11 cellular contexts compared by ENCODE assay signal in the genomic region with DNA sequence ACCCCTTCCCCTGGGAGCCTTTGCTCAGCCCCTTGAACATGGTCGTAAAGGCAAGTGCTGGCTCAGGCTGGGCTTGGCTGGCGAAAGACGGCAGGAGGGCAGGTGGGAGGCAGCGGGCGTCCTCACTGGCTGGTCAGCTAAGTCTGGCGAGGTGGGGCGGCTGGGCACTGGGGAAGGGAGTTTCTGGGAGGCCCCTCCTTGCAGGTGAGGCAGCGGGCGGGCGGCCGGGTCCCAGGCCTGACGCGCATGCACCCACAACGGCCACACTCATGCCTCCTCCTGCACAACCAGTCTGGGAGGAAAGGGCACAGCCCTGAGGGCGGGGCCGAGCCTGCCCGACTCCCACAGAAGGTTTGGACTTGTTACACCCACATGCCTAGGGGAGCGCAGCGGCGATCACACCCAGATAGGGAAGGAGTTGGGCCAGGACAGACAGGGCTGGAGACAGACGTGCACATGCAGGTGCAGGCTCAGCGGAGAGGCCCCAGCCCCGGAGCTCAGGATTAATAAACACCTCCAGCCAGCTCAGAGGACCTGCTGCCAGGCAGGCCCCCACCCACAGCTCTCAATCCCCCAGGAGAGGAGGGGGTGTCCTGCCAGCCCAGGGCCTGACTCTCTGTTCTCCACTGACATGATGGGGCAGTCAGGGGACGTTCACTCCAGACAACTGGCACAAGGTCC. TPM values are rescaled to one million over a fixed set of nuclear protein-coding genes. Genes with fewer than 3 reads are reported as not detected.
DNase-seq lines count a peak whose midpoint lies in the region; ATAC-seq, FAIRE-seq and TF ChIP-seq lines count a peak whose summit lies in the region.
"Had no signal": no experiment of that assay in that cellular context is flagged by ENCODE, and none has a peak within 500 bp of the region (broad histone marks: within the 10 kb centered on the region; RNA-seq: fewer than 3 reads in every experiment).

A gene (minus strand): TSS at position 148 of the 681 bp plus-strand sequence. CDS start 108 bp downstream, at position 40.

- 47 to 55% methylated on average over 20 to 24 of the region's 24 CpGs for WGBS in pancreas, 2 donors

- ATAC-seq in pancreas (peak; percentile 70 to 91 (median 84)), HG03139 (IDR thresholded peaks at IDR 0.05; ENCODE audit: unreplicated experiment) (no peak)

- TF ChIP-seq CTCF in Calu3 (IDR thresholded peaks at IDR 0.05; ENCODE audit: unreplicated experiment) (no peak), pancreas (IDR thresholded peaks at IDR 0.05) (no peak)

- peak within 1 kb of the TSS; percentile 55 for H3K27ac ChIP-seq in epithelial cell of prostate
- H3K27ac ChIP-seq in pancreas = peak within 1 kb of the TSS in 2 of 4 donors; percentile 44 to 50

- H3K4me1 ChIP-seq in pancreas = peaks cover 0 to 3% (median 0%) of the 10 kb centered on the region in 3 donors

- intact Hi-C loops in Calu3 (cut with micrococcal nuclease; ENCODE audit: unreplicated experiment) (loop anchor here (5.0 kb wide), 1 partner anchor 45 kb away; a partner anchor contains a TSS), pancreas (cut with DNase I) (no loop called here)

- no peaks in the 10 kb centered on the region for H3K9me3 ChIP-seq in pancreas

- FAIRE-seq in pancreas (lab: Jason Lieb, UNC) = no peak

- H3K4me3 Mint-ChIP-seq in Calu3 (ENCODE audit: low read depth, unreplicated experiment) = peak within 1 kb of the TSS; percentile 97
- H3K4me3 Mint-ChIP-seq in activated naive CD8-positive, alpha-beta T cell treated with anti-CD3 and anti-CD28 coated beads for 36 hours = no peak within 1 kb of the TSS
- H3K4me3 Mint-ChIP-seq: activated T-cell treated with anti-CD3 and anti-CD28 coated beads, Interleukin-2, amount 50 U/mL, for 24 hours; natural killer cell had no signal

- H3K27me3 Mint-ChIP-seq in Calu3 (ENCODE audit: unreplicated experiment) = no peaks in the 10 kb centered on the region
- no peaks in the 10 kb centered on the region for H3K27me3 Mint-ChIP-seq in activated naive CD8-positive, alpha-beta T cell treated with anti-CD3 and anti-CD28 coated beads for 36 hours
- H3K27me3 Mint-ChIP-seq: activated T-cell treated with anti-CD3 and anti-CD28 coated beads, Interleukin-2, amount 50 U/mL, for 24 hours had no signal

- peaks cover 47% of the 10 kb centered on the region for H3K36me3 Mint-ChIP-seq in Calu3 (ENCODE audit: insufficient read depth, unreplicated experiment)
- H3K36me3 Mint-ChIP-seq in activated naive CD8-positive, alpha-beta T cell treated with anti-CD3 and anti-CD28 coated beads for 36 hours = no peaks in the 10 kb centered on the region
- H3K36me3 Mint-ChIP-seq: natural killer cell had no signal

- no TSS peak for BruUV-seq in Calu3 (replicated peaks; lab: Mats Ljungman, UMichigan)

- H3K27me3 ChIP-seq in pancreas = no peaks in the 10 kb centered on the region

- H3K4me1 Mint-ChIP-seq in Calu3 (ENCODE audit: low read depth, unreplicated experiment) = peaks cover 23% of the 10 kb centered on the region
- peaks cover 26% of the 10 kb centered on the region for H3K4me1 Mint-ChIP-seq in activated naive CD8-positive, alpha-beta T cell treated with anti-CD3 and anti-CD28 coated beads for 36 hours

- H3K36me3 ChIP-seq in pancreas = no peaks in the 10 kb centered on the region

- CTCF ChIA-PET in Calu3 (lab: Charles Lee) = interaction anchor here (1.8 kb wide), 1 partner anchor 24 kb away, joined by 3 read pairs; no protein-coding TSS in a partner anchor

- no peaks in the 10 kb centered on the region for H3K9me3 Mint-ChIP-seq in Calu3 (ENCODE audit: low read depth, unreplicated experiment)
- no peaks in the 10 kb centered on the region for H3K9me3 Mint-ChIP-seq in activated naive CD8-positive, alpha-beta T cell treated with anti-CD3 and anti-CD28 coated beads for 36 hours
- H3K9me3 Mint-ChIP-seq: activated T-cell treated with anti-CD3 and anti-CD28 coated beads, Interleukin-2, amount 50 U/mL, for 24 hours; natural killer cell had no signal

- DNase-seq in Calu3 = peak; percentile 94
- peak; percentile 70 for DNase-seq in NCI-H510A (lab: John Stamatoyannopoulos, UW)
- DNase-seq in epithelial cell of prostate (ENCODE audit: low read depth, low spot score) = peak; percentile 82
- DNase-seq in pancreas = peak; percentile 43 to 88 (median 61)
- DNase-seq in hepatic stellate cell (ENCODE audit: low spot score) = no peak
- DNase-seq in activated naive CD8-positive, alpha-beta T cell treated with anti-CD3 and anti-CD28 coated beads for 36 hours = no peak
- no peak for DNase-seq in activated CD4-positive, alpha-beta T cell treated with anti-CD3 and anti-CD28 coated beads for 1 hour
- DNase-seq: activated T-cell treated with anti-CD3 and anti-CD28 coated beads, Interleukin-2, amount 50 U/mL, for 24 hours; caudate nucleus; natural killer cell had no signal

- peak within 1 kb of the TSS; percentile 71 for H3K27ac Mint-ChIP-seq in Calu3 (ENCODE audit: unreplicated experiment)
- H3K27ac Mint-ChIP-seq in activated naive CD8-positive, alpha-beta T cell treated with anti-CD3 and anti-CD28 coated beads for 36 hours = no peak within 1 kb of the TSS
- H3K27ac Mint-ChIP-seq: activated T-cell treated with anti-CD3 and anti-CD28 coated beads, Interleukin-2, amount 50 U/mL, for 24 hours; natural killer cell had no signal

- peak within 1 kb of the TSS in 2 of 4 donors; percentile 11 to 46 for H3K4me3 ChIP-seq in pancreas

RNA-seq across cellular contexts. Expression of the gene that starts here (rescaled TPM):
- total RNA-seq in Calu3 (2022) (51.8 and 59.7 TPM in 2 replicates), pancreas (1 to 10 TPM; 1.3 to 3.5 (median 2.9) TPM)
- 10 to 100 TPM in 1 of 2 donors, 1 to 10 TPM in 1; 6.5 to 14.6 TPM for polyA plus RNA-seq in pancreas
- 1 to 10 TPM; 2.0 to 2.5 TPM for total RNA-seq in activated naive CD8-positive, alpha-beta T cell treated with anti-CD3 and anti-CD28 coated beads for 36 hours

Comparison
In these comparisons a context has a peak if more than half of its experiments do, and no peak if none do; other contexts are left out.
1. RNA of the gene that starts here (total RNA-seq): 51.8 to 59.7 TPM in Calu3; 1.3 to 3.5 TPM in pancreas and 2.0 to 2.5 TPM in activated naive CD8-positive, alpha-beta T cell treated with anti-CD3 and anti-CD28 coated beads for 36 hours; every median in the first group is over 10 times any median in the second.
2. DNase-seq: peak in Calu3 (single experiment), NCI-H510A (single experiment), epithelial cell of prostate (single experiment) and pancreas (6 of 6); none in hepatic stellate cell (single experiment), activated naive CD8-positive, alpha-beta T cell treated with anti-CD3 and anti-CD28 coated beads for 36 hours (single experiment) and activated CD4-positive, alpha-beta T cell treated with anti-CD3 and anti-CD28 coated beads for 1 hour (single experiment).